Comparison of ENCODE assay signal across 7 cellular contexts in genomic region chr13:29345860-29346582, GRCh38.
DNase-seq lines count a peak whose midpoint lies in the region; ATAC-seq and TF ChIP-seq lines count a peak whose summit lies in the region.
"Not testable (repeated sequence)": the region's sequence is repeated elsewhere in the genome, so short reads cannot be mapped to it uniquely, and the experiment has no call there.

No MANE protein-coding gene starts in this region.

- H3K36me3 Mint-ChIP-seq in activated T-helper 17 cell treated with anti-CD3 and anti-CD28 coated beads, Interleukin-2, amount 50 U/mL, for 72 hours (ENCODE audit: low read depth); stimulated activated memory B cell treated with anti-CD40 and anti-IgM and Interleukin-4, amounts not matched to agents 10 μg/mL and 1 μg/mL and 100 μg/mL, for 72 hours: not testable (repeated sequence)

- H3K9me3 ChIP-seq in BLaER1, result peaks cover 34% of the 10 kb centered on the region
- H3K9me3 ChIP-seq in HEK293 (ENCODE audit: control insufficient read depth, insufficient read depth, low read depth, low read length); Loucy (ENCODE audit: insufficient read depth, low read depth, low read length): not testable (repeated sequence)

- POLR2A ChIA-PET in HEK293 (lab: Yijun Ruan, JAX), result not testable (repeated sequence)

- not testable (repeated sequence) for TF ChIP-seq CTCF in HEK293 (tag by site-specific recombination; IDR thresholded peaks at IDR 0.05); Loucy (conservative IDR thresholded peaks at IDR 0.05; ENCODE audit: low read length)

- H3K4me2 ChIP-seq in BLaER1 (peak overlapping the region; percentile 74), Loucy (ENCODE audit: low read depth, low read length, poor library complexity, severe bottlenecking) (peak overlapping the region; percentile 67)

- H3K36me3 ChIP-seq in BLaER1; HEK293 (ENCODE audit: control insufficient read depth in 2 of 2, insufficient read depth in 1 of 2, low read length in 2 of 2); Loucy (ENCODE audit: insufficient read depth, low read length): not testable (repeated sequence)

- H3K9me3 Mint-ChIP-seq in activated T-helper 17 cell treated with anti-CD3 and anti-CD28 coated beads, Interleukin-2, amount 50 U/mL, for 72 hours; stimulated activated memory B cell treated with anti-CD40 and anti-IgM and Interleukin-4, amounts not matched to agents 10 μg/mL and 1 μg/mL and 100 μg/mL, for 72 hours: not testable (repeated sequence)

- not testable (repeated sequence) for H3K9me2 ChIP-seq in Loucy (replicated peaks; ENCODE audit: low read depth, low read length)

- H3K27ac ChIP-seq in BLaER1, result peak overlapping the region; percentile 70
- not testable (repeated sequence) for H3K27ac ChIP-seq in HEK293 (ENCODE audit: extremely low read depth, low read depth, low read length)

- H3K4me3 ChIP-seq in BLaER1, result peak overlapping the region; percentile 42
- not testable (repeated sequence) for H3K4me3 ChIP-seq in HEK293 (ENCODE audit: low read depth, low read length)
- peak overlapping the region; percentile 49 for H3K4me3 ChIP-seq in Loucy (ENCODE audit: low read length, poor library complexity, severe bottlenecking)

- H3K4me3 Mint-ChIP-seq in activated T-helper 17 cell treated with anti-CD3 and anti-CD28 coated beads, Interleukin-2, amount 50 U/mL, for 72 hours, result peak overlapping the region; percentile 45
- H3K4me3 Mint-ChIP-seq in stimulated activated memory B cell treated with anti-CD40 and anti-IgM and Interleukin-4, amounts not matched to agents 10 μg/mL and 1 μg/mL and 100 μg/mL, for 72 hours, result not testable (repeated sequence)

- CTCF ChIA-PET in HEK293 (lab: Yijun Ruan, JAX), result not testable (repeated sequence)

- not testable (repeated sequence) for ATAC-seq in activated T-helper 17 cell treated with anti-CD3 and anti-CD28 coated beads, Interleukin-2, amount 50 U/mL, for 72 hours (replicated peaks)
- ATAC-seq in stimulated activated memory B cell treated with anti-CD40 and anti-IgM and Interleukin-4, amounts not matched to agents 10 μg/mL and 1 μg/mL and 100 μg/mL, for 72 hours, result peak; percentile 34

- H4K20me1 ChIP-seq in BLaER1; Loucy (ENCODE audit: insufficient read depth, low read length, poor library complexity, severe bottlenecking): not testable (repeated sequence)

- H3K4me1 Mint-ChIP-seq in activated T-helper 17 cell treated with anti-CD3 and anti-CD28 coated beads, Interleukin-2, amount 50 U/mL, for 72 hours, result not testable (repeated sequence)
- peaks cover 16% of the 10 kb centered on the region for H3K4me1 Mint-ChIP-seq in stimulated activated memory B cell treated with anti-CD40 and anti-IgM and Interleukin-4, amounts not matched to agents 10 μg/mL and 1 μg/mL and 100 μg/mL, for 72 hours

- H2AFZ ChIP-seq in Loucy (ENCODE audit: low read length), result peak overlapping the region; percentile 65

- H3K27ac Mint-ChIP-seq in activated T-helper 17 cell treated with anti-CD3 and anti-CD28 coated beads, Interleukin-2, amount 50 U/mL, for 72 hours, result peak overlapping the region; percentile 53
- H3K27ac Mint-ChIP-seq in stimulated activated memory B cell treated with anti-CD40 and anti-IgM and Interleukin-4, amounts not matched to agents 10 μg/mL and 1 μg/mL and 100 μg/mL, for 72 hours, result not testable (repeated sequence)

- not testable (repeated sequence) for H3K79me2 ChIP-seq in Loucy (ENCODE audit: insufficient read depth, low read length)

- H3K4me1 ChIP-seq in BLaER1 (peaks cover 28% of the 10 kb centered on the region), Loucy (ENCODE audit: insufficient read depth, low read length, poor library complexity, severe bottlenecking) (peaks cover 12% of the 10 kb centered on the region)
- not testable (repeated sequence) for H3K4me1 ChIP-seq in HEK293 (ENCODE audit: control insufficient read depth, insufficient read depth, low read length)

- DNase-seq in NCI-H510A treated with DMSO at 0.1 percent for 48 hours (lab: John Stamatoyannopoulos, UW) (peak; percentile 2), SHP77 (lab: John Stamatoyannopoulos, UW) (peak; percentile 13 to 22)

- not testable (repeated sequence) for H3F3A ChIP-seq in Loucy (ENCODE audit: low read depth)

- not testable (repeated sequence) for H3K27me3 ChIP-seq in BLaER1; Loucy (ENCODE audit: insufficient read depth, low read length, poor library complexity, severe bottlenecking)

- not testable (repeated sequence) for H3K27me3 Mint-ChIP-seq in activated T-helper 17 cell treated with anti-CD3 and anti-CD28 coated beads, Interleukin-2, amount 50 U/mL, for 72 hours
- H3K27me3 Mint-ChIP-seq in stimulated activated memory B cell treated with anti-CD40 and anti-IgM and Interleukin-4, amounts not matched to agents 10 μg/mL and 1 μg/mL and 100 μg/mL, for 72 hours, result peaks cover 57% of the 10 kb centered on the region

- not testable (repeated sequence) for H3K9ac ChIP-seq in BLaER1
- peak overlapping the region; percentile 60 for H3K9ac ChIP-seq in Loucy (ENCODE audit: low read depth, low read length, poor library complexity, severe bottlenecking)

TF ChIP-seq in HEK293, 187 proteins besides CTCF, POLR2A, EP300 and RAD21:
- peak; percentile 81 for TF ChIP-seq GLIS1 (tag by site-specific recombination; IDR thresholded peaks at IDR 0.05)
